ENCODE assay signal across 8 cellular contexts in genomic region chr19:10927691-10928562, GRCh38. TPM values are rescaled to one million over a fixed set of nuclear protein-coding genes. Genes with fewer than 3 reads are reported as not detected.
DNase-seq lines count a peak whose midpoint lies in the region; ATAC-seq and TF ChIP-seq lines count a peak whose summit lies in the region.

No MANE protein-coding gene starts in this region.

- peaks cover 0 to 36% (median 8%) of the 10 kb centered on the region in 4 donors for H3K4me1 Mint-ChIP-seq in CD4-positive, CD25-positive, alpha-beta regulatory T cell

- peak in 1 of 3 donors; percentile 25 for DNase-seq in CD4-positive, CD25-positive, alpha-beta regulatory T cell
- DNase-seq in foreskin keratinocyte (no peak), retinal pigment epithelial cell (ENCODE audit: low read depth) (no peak), NCI-H1694 treated with DMSO at 0.1 percent for 48 hours (lab: John Stamatoyannopoulos, UW) (no peak), glomerular visceral epithelial cell (ENCODE audit: extremely low spot score) (no peak)
- DNase-seq in effector CD8-positive, alpha-beta T cell (lab: John Stamatoyannopoulos, UW), result no peak

- H3K27me3 ChIP-seq in CD4-positive, CD25-positive, alpha-beta regulatory T cell (ENCODE audit: control insufficient read depth, insufficient read depth, low read length), result no peaks in the 10 kb centered on the region
- no peaks in the 10 kb centered on the region for H3K27me3 ChIP-seq in foreskin keratinocyte

- H3K9me3 Mint-ChIP-seq in CD4-positive, CD25-positive, alpha-beta regulatory T cell, result no peaks in the 10 kb centered on the region

- ATAC-seq in CD4-positive, CD25-positive, alpha-beta regulatory T cell (ENCODE audit: low read depth in 2 of 2), result peak in 1 of 2 donors; percentile 2
- ATAC-seq in HG02642 (IDR thresholded peaks at IDR 0.05; ENCODE audit: poor library complexity, unreplicated experiment), result peak; percentile 18
- no peak for ATAC-seq in foreskin keratinocyte

- H3K27ac ChIP-seq in CD4-positive, CD25-positive, alpha-beta regulatory T cell (ENCODE audit: insufficient read depth, low read length, poor library complexity, severe bottlenecking), result peak overlapping the region; percentile 76
- H3K27ac ChIP-seq in foreskin keratinocyte, result peak overlapping the region; percentile 7

- peak overlapping the region; percentile 91 to 98 (median 95) for H3K4me3 Mint-ChIP-seq in CD4-positive, CD25-positive, alpha-beta regulatory T cell

- peaks cover 4% of the 10 kb centered on the region for H3K36me3 Mint-ChIP-seq in CD4-positive, CD25-positive, alpha-beta regulatory T cell

- TF ChIP-seq CTCF in WI38 (IDR thresholded peaks at IDR 0.05; ENCODE audit: low read depth, low read length) (no peak), foreskin keratinocyte (conservative IDR thresholded peaks at IDR 0.05) (no peak), retinal pigment epithelial cell (conservative IDR thresholded peaks at IDR 0.05; ENCODE audit: low read depth, low read length) (no peak)

- no peaks in the 10 kb centered on the region for H3K9me3 ChIP-seq in CD4-positive, CD25-positive, alpha-beta regulatory T cell (ENCODE audit: control insufficient read depth in 2 of 2, low read length in 2 of 2)

- H3K36me3 ChIP-seq in CD4-positive, CD25-positive, alpha-beta regulatory T cell (ENCODE audit: control insufficient read depth, insufficient read depth, low read length), result peaks cover 7% of the 10 kb centered on the region

- peak overlapping the region; percentile 44 for H3K4me3 ChIP-seq in CD4-positive, CD25-positive, alpha-beta regulatory T cell (ENCODE audit: low read depth, low read length)
- H3K4me3 ChIP-seq in WI38 (ENCODE audit: low read depth, low read length) (peak overlapping the region; percentile 91), retinal pigment epithelial cell (ENCODE audit: low read length) (peak overlapping the region; percentile 81)

- H3K27me3 Mint-ChIP-seq in CD4-positive, CD25-positive, alpha-beta regulatory T cell, result no peaks in the 10 kb centered on the region

- peaks cover 24% of the 10 kb centered on the region for H3K4me1 ChIP-seq in CD4-positive, CD25-positive, alpha-beta regulatory T cell (ENCODE audit: control insufficient read depth, insufficient read depth, low read length, poor library complexity, severe bottlenecking)
- H3K4me1 ChIP-seq in foreskin keratinocyte, result peaks cover 4% of the 10 kb centered on the region

- H3K27ac Mint-ChIP-seq in CD4-positive, CD25-positive, alpha-beta regulatory T cell, result peak overlapping the region; percentile 75 to 97 (median 85)

RNA-seq across cellular contexts. Expression of gene YIPF2, which starts 0.5 kb away (rescaled TPM):
- total RNA-seq in CD4-positive, CD25-positive, alpha-beta regulatory T cell, result 22.0 TPM
- 10 to 100 TPM; 10.7 to 13.1 (median 12.6) TPM for polyA plus RNA-seq in CD4-positive, CD25-positive, alpha-beta regulatory T cell
- total RNA-seq in foreskin keratinocyte, result 43.8 and 54.1 TPM in 2 replicates
- 46.1 and 52.7 TPM in 2 replicates for polyA plus RNA-seq in foreskin keratinocyte

RNA-seq across cellular contexts. Expression of gene TIMM29, which starts 0.7 kb away (rescaled TPM):
- total RNA-seq in CD4-positive, CD25-positive, alpha-beta regulatory T cell, result 21.8 TPM
- polyA plus RNA-seq in CD4-positive, CD25-positive, alpha-beta regulatory T cell, result 10 to 100 TPM; 30.7 to 38.3 (median 33.8) TPM
- 14.0 and 16.6 TPM in 2 replicates for total RNA-seq in foreskin keratinocyte
- 13.5 and 13.8 TPM in 2 replicates for polyA plus RNA-seq in foreskin keratinocyte

RNA-seq across cellular contexts. Expression of gene SMARCA4, which starts 32.9 kb away (rescaled TPM):
- 79.5 TPM for total RNA-seq in CD4-positive, CD25-positive, alpha-beta regulatory T cell
- 1 to 10 TPM; 6.3 to 8.7 (median 7.2) TPM for polyA plus RNA-seq in CD4-positive, CD25-positive, alpha-beta regulatory T cell
- 89.6 and 107 TPM in 2 replicates for total RNA-seq in foreskin keratinocyte
- 80.4 and 85.9 TPM in 2 replicates for polyA plus RNA-seq in foreskin keratinocyte

RNA-seq across cellular contexts. Expression of gene CARM1, which starts 56.6 kb away (rescaled TPM):
- 26.0 TPM for total RNA-seq in CD4-positive, CD25-positive, alpha-beta regulatory T cell
- under 1 TPM; 0.39 to 0.94 (median 0.53) TPM for polyA plus RNA-seq in CD4-positive, CD25-positive, alpha-beta regulatory T cell
- 50.6 and 51.3 TPM in 2 replicates for total RNA-seq in foreskin keratinocyte
- polyA plus RNA-seq in foreskin keratinocyte, result 48.8 and 51.8 TPM in 2 replicates
